ENCODE assay signal across 1 cellular context in genomic region chr11:120192831-120193625, GRCh38.
TF ChIP-seq lines count a peak whose summit lies in the region.

No MANE protein-coding gene starts in this region.

TF ChIP-seq in HepG2, 621 proteins besides CTCF, POLR2A, EP300 and RAD21 (continued from another document and continues in another):
- no peak; the same call in 1 of the 2 replicates for TF ChIP-seq ARID4A (CRISPR knock-in tag; IDR thresholded peaks at IDR 0.05; ENCODE audit: borderline replicate concordance)
- TF ChIP-seq SMARCE1 (IDR thresholded peaks at IDR 0.05; ENCODE audit: borderline replicate concordance) = no peak
- TF ChIP-seq DRAP1 (CRISPR knock-in tag; IDR thresholded peaks at IDR 0.05) = no peak
- TF ChIP-seq RERE (CRISPR knock-in tag; IDR thresholded peaks at IDR 0.05; ENCODE audit: low read depth) = no peak
- no peak for TF ChIP-seq SIX1 (CRISPR knock-in tag; IDR thresholded peaks at IDR 0.05; ENCODE audit: borderline replicate concordance)
- TF ChIP-seq KMT2A (CRISPR knock-in tag; IDR thresholded peaks at IDR 0.05) = no peak
- TF ChIP-seq PLSCR1 (CRISPR knock-in tag; IDR thresholded peaks at IDR 0.05; ENCODE audit: borderline replicate concordance) = no peak
- 0 out of 2 replicates have a peak, but pooled peaks have one; percentile 23 for TF ChIP-seq BRF2 (CRISPR knock-in tag; IDR thresholded peaks at IDR 0.05)
- 0 out of 2 replicates have a peak, but pooled peaks have one; percentile 32 for TF ChIP-seq ZFP90 (CRISPR knock-in tag; IDR thresholded peaks at IDR 0.05; ENCODE audit: borderline replicate concordance)
- TF ChIP-seq ZNF350 (CRISPR knock-in tag; IDR thresholded peaks at IDR 0.05; ENCODE audit: borderline replicate concordance, low read depth) = peak; percentile 89; the same call in 1 of the 2 replicates
- TF ChIP-seq ARID2 (CRISPR knock-in tag; IDR thresholded peaks at IDR 0.05; ENCODE audit: borderline replicate concordance) = peak; percentile 63; the same call in 1 of the 2 replicates
- TF ChIP-seq RBM22 (optimal IDR thresholded peaks at IDR 0.05; ENCODE audit: low read length) = no peak
- TF ChIP-seq GATAD2A (CRISPR knock-in tag; IDR thresholded peaks at IDR 0.05) = peak; percentile 84
- TF ChIP-seq TAF15 (IDR thresholded peaks at IDR 0.05; ENCODE audit: low read depth, low read length, poor library complexity, severe bottlenecking) = no peak
- TF ChIP-seq LBX2 (CRISPR knock-in tag; IDR thresholded peaks at IDR 0.05; ENCODE audit: borderline replicate concordance) = no peak
- no peak for TF ChIP-seq ZNF326 (CRISPR knock-in tag; IDR thresholded peaks at IDR 0.05; ENCODE audit: borderline replicate concordance)
- TF ChIP-seq BCLAF1 (IDR thresholded peaks at IDR 0.05) = no peak
- peak; percentile 51; the same call in 1 of the 2 replicates for TF ChIP-seq MXD3 (CRISPR knock-in tag; IDR thresholded peaks at IDR 0.05)
- no peak for TF ChIP-seq HCFC1 (IDR thresholded peaks at IDR 0.05; ENCODE audit: low read depth, low read length)
- TF ChIP-seq HDAC1 (CRISPR knock-in tag; IDR thresholded peaks at IDR 0.05) = peak; percentile 75
- 0 out of 2 replicates have a peak, but pooled peaks have one; percentile 65 for TF ChIP-seq HBP1 (CRISPR knock-in tag; IDR thresholded peaks at IDR 0.05; ENCODE audit: low read depth)
- 0 out of 2 replicates have a peak, but pooled peaks have one; percentile 63 for TF ChIP-seq HOMEZ (CRISPR knock-in tag; IDR thresholded peaks at IDR 0.05; ENCODE audit: low read depth)
- no peak for TF ChIP-seq CHD2 (IDR thresholded peaks at IDR 0.05; ENCODE audit: low read depth, low read length)
- no peak for TF ChIP-seq ZKSCAN5 (CRISPR knock-in tag; IDR thresholded peaks at IDR 0.05)
- peak; percentile 72; the same call in 1 of the 2 replicates for TF ChIP-seq TARDBP (CRISPR knock-in tag; IDR thresholded peaks at IDR 0.05)
- peak; percentile 93 for TF ChIP-seq SKIL (CRISPR knock-in tag; IDR thresholded peaks at IDR 0.05; ENCODE audit: borderline replicate concordance)
- peak; percentile 46; the same call in 1 of the 2 replicates for TF ChIP-seq ZNF747 (CRISPR knock-in tag; IDR thresholded peaks at IDR 0.05; ENCODE audit: borderline replicate concordance)
- no peak for TF ChIP-seq ZNF20 (CRISPR knock-in tag; IDR thresholded peaks at IDR 0.05)
- peak; percentile 76 for TF ChIP-seq PHF21A (CRISPR knock-in tag; IDR thresholded peaks at IDR 0.05)
- TF ChIP-seq SMAD9 (CRISPR knock-in tag; IDR thresholded peaks at IDR 0.05) = no peak
